ENCODE assay signal across 10 cellular contexts in genomic region chr16:72075067-72075466, GRCh38. TPM values are rescaled to one million over a fixed set of nuclear protein-coding genes. Genes with fewer than 3 reads are reported as not detected.
"Had no signal": no experiment of that assay in that cellular context is flagged by ENCODE, and none has a peak within 500 bp of the region (broad histone marks: within the 10 kb centered on the region; RNA-seq: fewer than 3 reads in every experiment).

No MANE protein-coding gene starts in this region.

RNA-seq across cellular contexts. Expression of gene HPR, which starts 12.0 kb away (rescaled TPM):
- total RNA-seq: glomerular endothelial cell; lung microvascular endothelial cell; naive thymus-derived CD8-positive, alpha-beta T cell; neural crest cell; osteoblast; skeletal muscle tissue; smooth muscle cell; thyroid gland; ureter had no signal
- polyA plus RNA-seq: immature natural killer cell; naive thymus-derived CD8-positive, alpha-beta T cell; smooth muscle cell had no signal

RNA-seq across cellular contexts. Expression of gene HP, which starts 20.8 kb away (rescaled TPM):
- total RNA-seq: glomerular endothelial cell, neural crest cell, osteoblast, smooth muscle cell had no signal
- polyA plus RNA-seq: immature natural killer cell had no signal
